In genomic region chr5:103464801-103465484, GRCh38 we compare ENCODE assay signal across 21 cellular contexts.
A peak's percentile ranks its signal among the peaks of the same experiment; 100 is the strongest.
DNase-seq lines count a peak whose midpoint lies in the region; ATAC-seq and TF ChIP-seq lines count a peak whose summit lies in the region.
"Had no signal": no experiment of that assay in that cellular context is flagged by ENCODE, and none has a peak within 500 bp of the region (broad histone marks: within the 10 kb centered on the region; RNA-seq: fewer than 3 reads in every experiment).

No MANE protein-coding gene starts in this region.

- H3K4me1 Mint-ChIP-seq in chondrocyte (ENCODE audit: low read depth) (peaks cover 27% of the 10 kb centered on the region), osteocyte (ENCODE audit: unreplicated experiment) (peaks cover 3% of the 10 kb centered on the region)
- H3K4me1 Mint-ChIP-seq in activated naive CD4-positive, alpha-beta T cell treated with anti-CD3 and anti-CD28 coated beads, Interleukin-2, amount 10 ng/mL, durations not matched to agents 7 days and 5 days = no peaks in the 10 kb centered on the region
- H3K4me1 Mint-ChIP-seq: activated CD4-positive, alpha-beta memory T cell treated with anti-CD3 and anti-CD28 coated beads, Interleukin-2, amount 10 ng/mL, durations not matched to agents 7 days and 5 days; B cell; nephron progenitor cell had no signal

- DNase-seq in AG04450 (ENCODE audit: low read depth, low spot score) = no peak
- no peak for DNase-seq in chondrocyte (ENCODE audit: low spot score)
- DNase-seq in osteocyte (ENCODE audit: extremely low spot score, unreplicated experiment) = no peak
- no peak for DNase-seq in ascending aorta (ENCODE audit: low spot score in 2 of 2)
- no peak for DNase-seq in NK-92 (lab: John Stamatoyannopoulos, UW; ENCODE audit: unreplicated experiment)
- DNase-seq in activated naive CD4-positive, alpha-beta T cell treated with anti-CD3 and anti-CD28 coated beads, Interleukin-2, amount 10 ng/mL, durations not matched to agents 7 days and 5 days = no peak
- DNase-seq: activated CD4-positive, alpha-beta memory T cell treated with anti-CD3 and anti-CD28 coated beads, Interleukin-2, amount 10 ng/mL, durations not matched to agents 7 days and 5 days; activated T-cell treated with anti-CD3 and anti-CD28 coated beads, Interleukin-2, amount 50 U/mL, for 48 hours; heart left ventricle; mesenchymal stem cell; NCI-H1694; NCI-H526; nephron progenitor cell; right cardiac atrium; stimulated activated CD4-positive, alpha-beta T cell treated with anti-CD3 and anti-CD28 coated beads, Interleukin-1b, Interleukin-23, amount 100 ng/mL, for 48 hours had no signal

- peak overlapping the region; percentile 79 for H3K27ac Mint-ChIP-seq in chondrocyte (ENCODE audit: unreplicated experiment)
- H3K27ac Mint-ChIP-seq in osteocyte (ENCODE audit: unreplicated experiment) = no peak overlapping the region
- no peak overlapping the region for H3K27ac Mint-ChIP-seq in activated naive CD4-positive, alpha-beta T cell treated with anti-CD3 and anti-CD28 coated beads, Interleukin-2, amount 10 ng/mL, durations not matched to agents 7 days and 5 days
- H3K27ac Mint-ChIP-seq: activated CD4-positive, alpha-beta memory T cell treated with anti-CD3 and anti-CD28 coated beads, Interleukin-2, amount 10 ng/mL, durations not matched to agents 7 days and 5 days; B cell; nephron progenitor cell had no signal

- no peaks in the 10 kb centered on the region for H3K27me3 ChIP-seq in AG04450 (ENCODE audit: control insufficient read depth, insufficient read depth, low read length)
- H3K27me3 ChIP-seq in ascending aorta = no peaks in the 10 kb centered on the region
- H3K27me3 ChIP-seq: heart left ventricle had no signal

- no peaks in the 10 kb centered on the region for H3K36me3 ChIP-seq in ascending aorta
- H3K36me3 ChIP-seq: HAP-1, heart left ventricle had no signal

- POLR2A ChIA-PET in AG04450 (lab: Yijun Ruan, JAX) = no interaction called here

- no peak overlapping the region for H3K4me3 ChIP-seq in AG04450 (ENCODE audit: low read depth, low read length)
- no peak overlapping the region for H3K4me3 ChIP-seq in ascending aorta
- H3K4me3 ChIP-seq: coronary artery, HAP-1, heart left ventricle had no signal

- H3K27me3 Mint-ChIP-seq in chondrocyte (ENCODE audit: low read depth) = no peaks in the 10 kb centered on the region
- H3K27me3 Mint-ChIP-seq in osteocyte (ENCODE audit: unreplicated experiment) = no peaks in the 10 kb centered on the region
- no peaks in the 10 kb centered on the region for H3K27me3 Mint-ChIP-seq in activated naive CD4-positive, alpha-beta T cell treated with anti-CD3 and anti-CD28 coated beads, Interleukin-2, amount 10 ng/mL, durations not matched to agents 7 days and 5 days
- H3K27me3 Mint-ChIP-seq: B cell had no signal

- ATAC-seq in GM18909 (IDR thresholded peaks at IDR 0.05; ENCODE audit: poor library complexity, unreplicated experiment) = no peak
- ATAC-seq: heart left ventricle, right cardiac atrium had no signal

- no peaks in the 10 kb centered on the region for H3K9me3 ChIP-seq in AG04450 (ENCODE audit: control insufficient read depth, insufficient read depth, low read length)
- no peaks in the 10 kb centered on the region for H3K9me3 ChIP-seq in ascending aorta
- H3K9me3 ChIP-seq: HAP-1, heart left ventricle had no signal

- no peak overlapping the region for H3K27ac ChIP-seq in AG04450 (ENCODE audit: low read depth, low read length)
- H3K27ac ChIP-seq in ascending aorta = no peak overlapping the region
- H3K27ac ChIP-seq: coronary artery, epithelial cell of prostate, heart left ventricle had no signal

- H3K9me3 Mint-ChIP-seq in chondrocyte (ENCODE audit: low read depth) (no peaks in the 10 kb centered on the region), osteocyte (ENCODE audit: unreplicated experiment) (no peaks in the 10 kb centered on the region)
- H3K9me3 Mint-ChIP-seq in activated naive CD4-positive, alpha-beta T cell treated with anti-CD3 and anti-CD28 coated beads, Interleukin-2, amount 10 ng/mL, durations not matched to agents 7 days and 5 days = no peaks in the 10 kb centered on the region
- H3K9me3 Mint-ChIP-seq: activated CD4-positive, alpha-beta memory T cell treated with anti-CD3 and anti-CD28 coated beads, Interleukin-2, amount 10 ng/mL, durations not matched to agents 7 days and 5 days; nephron progenitor cell had no signal

- H3K36me3 Mint-ChIP-seq in chondrocyte (ENCODE audit: low read depth) (no peaks in the 10 kb centered on the region), osteocyte (ENCODE audit: unreplicated experiment) (no peaks in the 10 kb centered on the region)
- no peaks in the 10 kb centered on the region for H3K36me3 Mint-ChIP-seq in activated naive CD4-positive, alpha-beta T cell treated with anti-CD3 and anti-CD28 coated beads, Interleukin-2, amount 10 ng/mL, durations not matched to agents 7 days and 5 days

- TF ChIP-seq CTCF in AG04450 (IDR thresholded peaks at IDR 0.05; ENCODE audit: low read depth, low read length) = 0 out of 2 replicates have a peak, but pooled peaks have one; percentile 20
- TF ChIP-seq CTCF in LNCAP (IDR thresholded peaks at IDR 0.05) = peak; percentile 27; the same call in 1 of the 2 replicates
- peak; percentile 46 for TF ChIP-seq CTCF in chondrocyte (IDR thresholded peaks at IDR 0.05)
- TF ChIP-seq CTCF in osteocyte (IDR thresholded peaks at IDR 0.05) = peak; percentile 24
- TF ChIP-seq CTCF in ascending aorta (IDR thresholded peaks at IDR 0.05) = no peak

- no peak overlapping the region for H3K4me3 Mint-ChIP-seq in chondrocyte (ENCODE audit: unreplicated experiment)
- H3K4me3 Mint-ChIP-seq in osteocyte (ENCODE audit: unreplicated experiment) = no peak overlapping the region
- no peak overlapping the region for H3K4me3 Mint-ChIP-seq in activated naive CD4-positive, alpha-beta T cell treated with anti-CD3 and anti-CD28 coated beads, Interleukin-2, amount 10 ng/mL, durations not matched to agents 7 days and 5 days
- H3K4me3 Mint-ChIP-seq: activated CD4-positive, alpha-beta memory T cell treated with anti-CD3 and anti-CD28 coated beads, Interleukin-2, amount 10 ng/mL, durations not matched to agents 7 days and 5 days; B cell; nephron progenitor cell had no signal

- CTCF ChIA-PET in AG04450 (lab: Charles Lee) = interaction anchor here (0.8 kb wide), 1 partner anchor 16 kb away, joined by 4 read pairs; no protein-coding TSS in a partner anchor
- CTCF ChIA-PET in activated naive CD4-positive, alpha-beta T cell treated with anti-CD3 and anti-CD28 coated beads, Interleukin-2, amount 10 ng/mL, durations not matched to agents 7 days and 5 days (lab: Charles Lee) = no interaction called here

- H3K4me1 ChIP-seq in ascending aorta = no peaks in the 10 kb centered on the region
- H3K4me1 ChIP-seq: HAP-1 had no signal

- intact Hi-C loops in ascending aorta (cut with DNase I) = no loop called here

Comparison
In these comparisons a context has a peak if more than half of its experiments do, and no peak if none do; other contexts are left out.
1. CTCF ChIP-seq: peak in AG04450 (single experiment), LNCAP (single experiment), chondrocyte (single experiment) and osteocyte (single experiment); none in ascending aorta (0 of 3).